Comparison of ENCODE assay signal across 12 cellular contexts in genomic region chr3:69353088-69353478, GRCh38. TPM values are rescaled to one million over a fixed set of nuclear protein-coding genes. Genes with fewer than 3 reads are reported as not detected.
DNase-seq lines count a peak whose midpoint lies in the region; ATAC-seq and TF ChIP-seq lines count a peak whose summit lies in the region.
"Had no signal": no experiment of that assay in that cellular context is flagged by ENCODE, and none has a peak within 500 bp of the region (broad histone marks: within the 10 kb centered on the region; RNA-seq: fewer than 3 reads in every experiment).

No MANE protein-coding gene starts in this region.

- H3K9me3 ChIP-seq in BLaER1 treated with 17β-estradiol and CSF1 and Interleukin-3, amounts not matched to agents 10 nM and 100 nM (replicated peaks in 1 of 11), result peaks cover 0 to 11% (median 7%) of the 10 kb centered on the region in 11 experiments; a peak in 11 of 22 replicates
- no peaks in the 10 kb centered on the region for H3K9me3 ChIP-seq in psoas muscle
- H3K9me3 ChIP-seq: Caco-2 had no signal

- H3K4me2 ChIP-seq in BLaER1 treated with 17β-estradiol and CSF1 and Interleukin-3, amounts not matched to agents 10 nM and 100 nM, result peak overlapping the region; percentile 78 to 98 (median 90)

- no peaks in the 10 kb centered on the region for H3K27me3 ChIP-seq in BLaER1 treated with 17β-estradiol and CSF1 and Interleukin-3, amounts not matched to agents 10 nM and 100 nM
- H3K27me3 ChIP-seq in dorsolateral prefrontal cortex (no peaks in the 10 kb centered on the region), psoas muscle (ENCODE audit: insufficient read depth in 3 of 3, low read length in 2 of 3) (no peaks in the 10 kb centered on the region)
- H3K27me3 ChIP-seq: cardiac muscle cell had no signal

- ATAC-seq in GM18907 (IDR thresholded peaks at IDR 0.05; ENCODE audit: unreplicated experiment) (peak; percentile 11), psoas muscle (no peak), GM19463 (IDR thresholded peaks at IDR 0.05; ENCODE audit: unreplicated experiment) (no peak), GM21423 (IDR thresholded peaks at IDR 0.05; ENCODE audit: unreplicated experiment) (no peak)

- H3K4me3 ChIP-seq in BLaER1 treated with 17β-estradiol and CSF1 and Interleukin-3, amounts not matched to agents 10 nM and 100 nM, result peak overlapping the region; percentile 53 to 77 (median 70)
- H3K4me3 ChIP-seq in dorsolateral prefrontal cortex (peak overlapping the region in 53 of 59 donors; percentile 1 to 55 (median 34)), psoas muscle (peak overlapping the region; percentile 12)
- H3K4me3 ChIP-seq: cardiac muscle cell had no signal

- H3K36me3 ChIP-seq in BLaER1 treated with 17β-estradiol and CSF1 and Interleukin-3, amounts not matched to agents 10 nM and 100 nM, result peaks cover 0 to 11% (median 0%) of the 10 kb centered on the region in 11 experiments; a peak in 5 of 22 replicates
- H3K36me3 ChIP-seq in psoas muscle (ENCODE audit: insufficient read depth in 1 of 2, low read depth in 1 of 2), result no peaks in the 10 kb centered on the region
- H3K36me3 ChIP-seq: cardiac muscle cell had no signal

- WGBS in psoas muscle, 3 donors, result 59 to 74% (median 71%) methylated on average over 4 of the region's 4 CpGs

- TF ChIP-seq CTCF in dorsolateral prefrontal cortex (IDR thresholded peaks at IDR 0.05 in 54 of 56, conservative IDR thresholded peaks at IDR 0.05 in 2 of 56; ENCODE audit: low read depth in 1 of 56, partially characterized antibody in 56 of 56) (no peak), psoas muscle (IDR thresholded peaks at IDR 0.05) (no peak)

- H3K27ac ChIP-seq in BLaER1 treated with 17β-estradiol and CSF1 and Interleukin-3, amounts not matched to agents 10 nM and 100 nM, result peak overlapping the region; percentile 88 to 99 (median 94)
- peak overlapping the region; percentile 1 to 90 (median 78) for H3K27ac ChIP-seq in dorsolateral prefrontal cortex
- no peak overlapping the region for H3K27ac ChIP-seq in psoas muscle
- H3K27ac ChIP-seq: cardiac muscle cell had no signal

- DNase-seq in dorsolateral prefrontal cortex, result no peak
- DNase-seq in psoas muscle, result no peak
- DNase-seq in cortex of kidney (lab: John Stamatoyannopoulos, UW), result no peak
- DNase-seq in activated effector memory CD4-positive, alpha-beta T cell treated with anti-CD3 and anti-CD28 coated beads, Interleukin-2, amount 50 U/mL, for 16 hours, result no peak
- DNase-seq: activated CD8-positive, alpha-beta memory T cell treated with anti-CD3 and anti-CD28 coated beads, Interleukin-2, amount 50 U/mL, for 48 hours; Caco-2; NCI-H1048 had no signal

- intact Hi-C loops in dorsolateral prefrontal cortex (cut with DNase I), result no loop called here
- intact Hi-C loops in psoas muscle (cut with DNase I), result no loop called here

- H4K20me1 ChIP-seq in BLaER1 treated with 17β-estradiol and CSF1 and Interleukin-3, amounts not matched to agents 10 nM and 100 nM, result peaks cover 0 to 8% (median 0%) of the 10 kb centered on the region in 11 experiments; a peak in 3 of 22 replicates

- H3K9ac ChIP-seq in BLaER1 treated with 17β-estradiol and CSF1 and Interleukin-3, amounts not matched to agents 10 nM and 100 nM, result peak overlapping the region; percentile 86 to 96 (median 90)

- peaks cover 44 to 58% (median 46%) of the 10 kb centered on the region in 10 experiments for H3K4me1 ChIP-seq in BLaER1 treated with 17β-estradiol and CSF1 and Interleukin-3, amounts not matched to agents 10 nM and 100 nM
- H3K4me1 ChIP-seq in psoas muscle, result no peaks in the 10 kb centered on the region
- H3K4me1 ChIP-seq: Caco-2 had no signal

RNA-seq across cellular contexts. Expression of gene FRMD4B, which starts 32.8 kb away (rescaled TPM):
- 100 to 1,000 TPM in 5 of 120 experiments, 10 to 100 TPM in 114, 1 to 10 TPM in 1; 9.0 to 172 (median 40.6) TPM for total RNA-seq in dorsolateral prefrontal cortex
- 1 to 10 TPM; 2.6 to 4.0 (median 2.9) TPM for total RNA-seq in psoas muscle
- polyA plus RNA-seq in psoas muscle, result 1 to 10 TPM; 1.1 to 3.0 (median 1.5) TPM

Comparison
In these comparisons a context has a peak if more than half of its experiments do, and no peak if none do; other contexts are left out.
1. H3K4me3 ChIP-seq: peak in every context shown above with its lines; median percentile 70 in BLaER1 treated with 17β-estradiol and CSF1 and Interleukin-3, amounts not matched to agents 10 nM and 100 nM; 34 in dorsolateral prefrontal cortex; 12 in psoas muscle.